Comparison of ENCODE assay signal across 32 cellular contexts in genomic region chr13:64248371-64249065, GRCh38.
DNase-seq lines count a peak whose midpoint lies in the region; ATAC-seq and TF ChIP-seq lines count a peak whose summit lies in the region.
"Had no signal": no experiment of that assay in that cellular context is flagged by ENCODE, and none has a peak within 500 bp of the region (broad histone marks: within the 10 kb centered on the region; RNA-seq: fewer than 3 reads in every experiment).

No MANE protein-coding gene starts in this region.

- H3K27me3 ChIP-seq in BJ (ENCODE audit: control insufficient read depth, insufficient read depth, low read length) (no peaks in the 10 kb centered on the region), Loucy (ENCODE audit: insufficient read depth, low read length, poor library complexity, severe bottlenecking) (no peaks in the 10 kb centered on the region), WERI-Rb-1 (ENCODE audit: insufficient read depth, low read depth, severe bottlenecking) (no peaks in the 10 kb centered on the region), ovary (no peaks in the 10 kb centered on the region)
- H3K27me3 ChIP-seq: BLaER1 treated with 17β-estradiol and CSF1 and Interleukin-3, amounts not matched to agents 10 nM and 100 nM; breast epithelium; colonic mucosa; foreskin keratinocyte; heart right ventricle; neutrophil; tibial nerve had no signal

- ATAC-seq in GM19351 (IDR thresholded peaks at IDR 0.05; ENCODE audit: unreplicated experiment): no peak
- ATAC-seq: activated CD8-positive, alpha-beta memory T cell treated with anti-CD3 and anti-CD28 coated beads, Interleukin-2, amount 10 ng/mL, durations not matched to agents 7 days and 5 days; activated T-cell treated with anti-CD3 and anti-CD28 coated beads, Interleukin-2, amount 50 U/mL, for 72 hours; effector memory CD8-positive, alpha-beta T cell; foreskin keratinocyte; heart right ventricle; left lobe of liver had no signal

- H3K27ac ChIP-seq in WERI-Rb-1: no peak overlapping the region
- no peak overlapping the region for H3K27ac ChIP-seq in ovary
- H3K27ac ChIP-seq: BLaER1 treated with 17β-estradiol and CSF1 and Interleukin-3, amounts not matched to agents 10 nM and 100 nM; breast epithelium; colonic mucosa; foreskin keratinocyte; heart right ventricle; neutrophil; tibial nerve had no signal

- no peaks in the 10 kb centered on the region for H3K36me3 ChIP-seq in BJ (ENCODE audit: control insufficient read depth, insufficient read depth, low read length)
- H3K36me3 ChIP-seq in Loucy (ENCODE audit: insufficient read depth, low read length): no peaks in the 10 kb centered on the region
- no peaks in the 10 kb centered on the region for H3K36me3 ChIP-seq in WERI-Rb-1
- H3K36me3 ChIP-seq in ovary: no peaks in the 10 kb centered on the region
- H3K36me3 ChIP-seq: BLaER1 treated with 17β-estradiol and CSF1 and Interleukin-3, amounts not matched to agents 10 nM and 100 nM; breast epithelium; colonic mucosa; heart right ventricle; neutrophil; tibial nerve had no signal

- peak overlapping the region; percentile 64 for H3K27ac Mint-ChIP-seq in mesothelial cell of epicardium
- H3K27ac Mint-ChIP-seq: activated B cell treated with CpG ODN at 0.5 μM for 24 hours; activated CD8-positive, alpha-beta memory T cell treated with anti-CD3 and anti-CD28 coated beads, Interleukin-2, amount 10 ng/mL, durations not matched to agents 7 days and 5 days; activated T-cell treated with anti-CD3 and anti-CD28 coated beads, Interleukin-2, amount 50 U/mL, for 72 hours; effector memory CD8-positive, alpha-beta T cell had no signal

- no peak overlapping the region for H3K4me2 ChIP-seq in Loucy (ENCODE audit: low read depth, low read length, poor library complexity, severe bottlenecking)
- H3K4me2 ChIP-seq: BLaER1 treated with 17β-estradiol and CSF1 and Interleukin-3, amounts not matched to agents 10 nM and 100 nM had no signal

- H3K27me3 Mint-ChIP-seq in mesothelial cell of epicardium (ENCODE audit: low read depth): no peaks in the 10 kb centered on the region
- H3K27me3 Mint-ChIP-seq: activated B cell treated with CpG ODN at 0.5 μM for 24 hours; activated CD8-positive, alpha-beta memory T cell treated with anti-CD3 and anti-CD28 coated beads, Interleukin-2, amount 10 ng/mL, durations not matched to agents 7 days and 5 days; effector memory CD8-positive, alpha-beta T cell had no signal

- CTCF ChIA-PET in BJ (lab: Yijun Ruan, JAX): interaction anchor here (1.8 kb wide), 1 partner anchor 9 kb away, joined by 3 read pairs; no protein-coding TSS in a partner anchor

- intact Hi-C loops in ovary (cut with DNase I): no loop called here

- H3K9ac ChIP-seq in Loucy (ENCODE audit: low read depth, low read length, poor library complexity, severe bottlenecking): no peak overlapping the region
- H3K9ac ChIP-seq: BLaER1 treated with 17β-estradiol and CSF1 and Interleukin-3, amounts not matched to agents 10 nM and 100 nM had no signal

- in situ Hi-C loops in astrocyte of the spinal cord (cut with HindIII; ENCODE audit: low sequenced_read_pairs): no loop called here

- H2AFZ ChIP-seq in Loucy (ENCODE audit: low read length): peak overlapping the region; percentile 6; the same call in 1 of the 2 replicates

- DNase-seq in BJ (ENCODE audit: low read depth) (peak; percentile 22), astrocyte of the spinal cord (ENCODE audit: low read depth, low spot score) (peak; percentile 29), mesothelial cell of epicardium (ENCODE audit: low spot score in 2 of 2, unreplicated experiment in 2 of 2) (no peak), WERI-Rb-1 (no peak), ovary (no peak), cerebellar nuclear complex (lab: John Stamatoyannopoulos, UW) (no peak)
- DNase-seq: activated B cell treated with CpG ODN at 0.5 μM for 24 hours; activated CD8-positive, alpha-beta memory T cell treated with anti-CD3 and anti-CD28 coated beads, Interleukin-2, amount 10 ng/mL, durations not matched to agents 7 days and 5 days; activated naive CD4-positive, alpha-beta T cell; activated T-cell treated with anti-CD3 and anti-CD28 coated beads, Interleukin-2, amount 50 U/mL, for 72 hours; colonic mucosa; effector memory CD8-positive, alpha-beta T cell; erythroblast; foreskin keratinocyte; heart right ventricle; mesendoderm; NCI-H1092; NCI-H187; NCI-H2171 treated with DMSO at 0.1 percent for 48 hours; NCI-H524 treated with DMSO at 0.1 percent for 48 hours; SHP77 treated with DMSO at 0.1 percent for 48 hours; small intestine; stimulated activated CD4-positive, alpha-beta T cell treated with anti-CD3 and anti-CD28 coated beads, Interleukin-1b, Interleukin-23, amount 100 ng/mL, for 48 hours; SW 1271; T1000 had no signal

- TF ChIP-seq POLR2A in ovary (IDR thresholded peaks at IDR 0.05): no peak

- H3K9me3 Mint-ChIP-seq in mesothelial cell of epicardium: peaks cover 34% of the 10 kb centered on the region

- TF ChIP-seq EP300 in ovary (IDR thresholded peaks at IDR 0.05): no peak

- no peaks in the 10 kb centered on the region for H4K20me1 ChIP-seq in Loucy (ENCODE audit: insufficient read depth, low read length, poor library complexity, severe bottlenecking)
- H4K20me1 ChIP-seq: BLaER1 treated with 17β-estradiol and CSF1 and Interleukin-3, amounts not matched to agents 10 nM and 100 nM had no signal

- H3K4me1 ChIP-seq in Loucy (ENCODE audit: insufficient read depth, low read length, poor library complexity, severe bottlenecking) (no peaks in the 10 kb centered on the region), ovary (ENCODE audit: insufficient read depth) (no peaks in the 10 kb centered on the region)
- H3K4me1 ChIP-seq: BLaER1 treated with 17β-estradiol and CSF1 and Interleukin-3, amounts not matched to agents 10 nM and 100 nM; breast epithelium; colonic mucosa; foreskin keratinocyte; heart right ventricle; tibial nerve had no signal

- H3K4me1 Mint-ChIP-seq in mesothelial cell of epicardium: peaks cover 26% of the 10 kb centered on the region
- H3K4me1 Mint-ChIP-seq: activated B cell treated with CpG ODN at 0.5 μM for 24 hours; activated CD8-positive, alpha-beta memory T cell treated with anti-CD3 and anti-CD28 coated beads, Interleukin-2, amount 10 ng/mL, durations not matched to agents 7 days and 5 days had no signal

- H3K36me3 Mint-ChIP-seq in mesothelial cell of epicardium: peaks cover 16% of the 10 kb centered on the region
- H3K36me3 Mint-ChIP-seq: activated CD8-positive, alpha-beta memory T cell treated with anti-CD3 and anti-CD28 coated beads, Interleukin-2, amount 10 ng/mL, durations not matched to agents 7 days and 5 days had no signal

- H3K9me2 ChIP-seq in Loucy (replicated peaks; ENCODE audit: low read depth, low read length): no peaks in the 10 kb centered on the region

- no peak overlapping the region for H3K4me3 Mint-ChIP-seq in mesothelial cell of epicardium
- H3K4me3 Mint-ChIP-seq: activated B cell treated with CpG ODN at 0.5 μM for 24 hours; activated CD8-positive, alpha-beta memory T cell treated with anti-CD3 and anti-CD28 coated beads, Interleukin-2, amount 10 ng/mL, durations not matched to agents 7 days and 5 days; activated T-cell treated with anti-CD3 and anti-CD28 coated beads, Interleukin-2, amount 50 U/mL, for 72 hours; effector memory CD8-positive, alpha-beta T cell had no signal

- no peaks in the 10 kb centered on the region for H3F3A ChIP-seq in Loucy (ENCODE audit: low read depth)

- no peak for TF ChIP-seq CTCF in BJ (IDR thresholded peaks at IDR 0.05; ENCODE audit: insufficient read depth, low read depth, low read length)
- TF ChIP-seq CTCF in Loucy (conservative IDR thresholded peaks at IDR 0.05; ENCODE audit: low read length): no peak
- no peak for TF ChIP-seq CTCF in astrocyte of the spinal cord (IDR thresholded peaks at IDR 0.05; ENCODE audit: low read depth, low read length)
- no peak for TF ChIP-seq CTCF in mesothelial cell of epicardium (IDR thresholded peaks at IDR 0.05; ENCODE audit: unreplicated experiment)
- TF ChIP-seq CTCF in WERI-Rb-1 (IDR thresholded peaks at IDR 0.05; ENCODE audit: low read depth, low read length): no peak
- no peak for TF ChIP-seq CTCF in ovary (IDR thresholded peaks at IDR 0.05)

- no peaks in the 10 kb centered on the region for H3K79me2 ChIP-seq in Loucy (ENCODE audit: insufficient read depth, low read length)

- POLR2A ChIA-PET in BJ (lab: Charles Lee): no interaction called here

- H3K9me3 ChIP-seq in Loucy (ENCODE audit: insufficient read depth, low read depth, low read length) (no peaks in the 10 kb centered on the region; the same call in 1 of the 2 replicates), WERI-Rb-1 (ENCODE audit: severe bottlenecking) (no peaks in the 10 kb centered on the region), ovary (no peaks in the 10 kb centered on the region)
- H3K9me3 ChIP-seq: colonic mucosa, neutrophil had no signal

- no peak overlapping the region for H3K4me3 ChIP-seq in BJ (ENCODE audit: low read depth, low read length)
- no peak overlapping the region for H3K4me3 ChIP-seq in Loucy (ENCODE audit: low read length, poor library complexity, severe bottlenecking)
- no peak overlapping the region for H3K4me3 ChIP-seq in astrocyte of the spinal cord (ENCODE audit: low read depth, low read length)
- no peak overlapping the region for H3K4me3 ChIP-seq in WERI-Rb-1 (ENCODE audit: low read depth, low read length)
- H3K4me3 ChIP-seq in ovary: no peak overlapping the region
- H3K4me3 ChIP-seq: BLaER1 treated with 17β-estradiol and CSF1 and Interleukin-3, amounts not matched to agents 10 nM and 100 nM; breast epithelium; colonic mucosa; heart right ventricle; tibial nerve had no signal

Comparison
In these comparisons a context has a peak if more than half of its experiments do, and no peak if none do; other contexts are left out.
1. DNase-seq: peak in BJ (single experiment) and astrocyte of the spinal cord (single experiment); none in mesothelial cell of epicardium (0 of 2), WERI-Rb-1 (single experiment), ovary (0 of 5) and cerebellar nuclear complex (0 of 2).